In the genomic region with DNA sequence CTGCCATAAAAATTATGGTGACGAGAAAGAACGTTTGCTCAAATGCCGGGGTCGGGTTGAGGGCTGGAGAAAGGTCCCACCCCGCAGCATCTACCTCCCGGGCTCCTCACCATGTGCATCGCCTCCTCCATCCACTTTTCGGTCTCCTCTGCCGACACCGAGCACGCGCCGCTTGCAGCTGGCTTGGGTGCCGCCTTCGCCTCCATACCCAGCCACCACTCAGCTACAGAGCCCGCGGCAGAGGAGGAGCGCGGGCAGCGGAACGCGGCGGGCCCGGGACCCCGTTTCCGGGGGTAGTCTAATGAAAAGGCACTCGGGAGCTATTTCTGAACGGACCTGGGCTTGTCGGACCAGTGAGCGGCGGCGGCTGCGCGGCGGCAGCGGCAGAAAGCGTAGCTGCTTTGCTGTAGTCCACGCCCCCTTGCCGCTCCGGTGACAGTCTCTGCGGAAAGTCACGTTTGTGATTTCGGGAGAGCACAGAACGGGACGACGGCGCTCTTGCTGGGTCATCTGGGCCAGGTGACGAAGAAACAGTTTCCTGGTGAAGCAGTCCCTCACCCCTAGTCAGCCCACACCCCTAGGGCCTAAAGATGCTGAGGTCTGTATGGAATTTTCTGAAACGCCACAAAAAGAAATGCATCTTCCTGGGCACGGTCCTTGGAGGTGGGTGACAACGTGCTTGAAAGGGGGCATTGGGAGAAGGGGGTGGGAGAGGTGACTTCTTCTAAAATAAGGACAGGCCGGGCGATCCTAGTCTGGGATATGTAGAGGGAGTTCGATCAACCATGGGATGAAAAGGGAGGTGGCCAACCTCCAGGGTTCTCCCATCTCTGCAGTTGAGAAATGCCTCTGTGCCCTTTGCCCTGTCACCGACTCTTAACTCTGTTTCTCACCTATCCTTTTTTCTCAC, we compare ENCODE assay signal across 1 cellular context.
TF ChIP-seq lines count a peak whose summit lies in the region.

A gene (minus strand): TSS at position 243 of the 910 bp plus-strand sequence. CDS start 37 bp downstream, at position 206.
A gene with protein sequence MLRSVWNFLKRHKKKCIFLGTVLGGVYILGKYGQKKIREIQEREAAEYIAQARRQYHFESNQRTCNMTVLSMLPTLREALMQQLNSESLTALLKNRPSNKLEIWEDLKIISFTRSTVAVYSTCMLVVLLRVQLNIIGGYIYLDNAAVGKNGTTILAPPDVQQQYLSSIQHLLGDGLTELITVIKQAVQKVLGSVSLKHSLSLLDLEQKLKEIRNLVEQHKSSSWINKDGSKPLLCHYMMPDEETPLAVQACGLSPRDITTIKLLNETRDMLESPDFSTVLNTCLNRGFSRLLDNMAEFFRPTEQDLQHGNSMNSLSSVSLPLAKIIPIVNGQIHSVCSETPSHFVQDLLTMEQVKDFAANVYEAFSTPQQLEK (plus strand): TSS at position 353 of the 910 bp plus-strand sequence. CDS start 238 bp downstream, at position 591.

TF ChIP-seq in K562, 482 proteins besides CTCF, POLR2A, EP300 and RAD21 (continued from another document and continues in another):
- TF ChIP-seq, protein P1, sequence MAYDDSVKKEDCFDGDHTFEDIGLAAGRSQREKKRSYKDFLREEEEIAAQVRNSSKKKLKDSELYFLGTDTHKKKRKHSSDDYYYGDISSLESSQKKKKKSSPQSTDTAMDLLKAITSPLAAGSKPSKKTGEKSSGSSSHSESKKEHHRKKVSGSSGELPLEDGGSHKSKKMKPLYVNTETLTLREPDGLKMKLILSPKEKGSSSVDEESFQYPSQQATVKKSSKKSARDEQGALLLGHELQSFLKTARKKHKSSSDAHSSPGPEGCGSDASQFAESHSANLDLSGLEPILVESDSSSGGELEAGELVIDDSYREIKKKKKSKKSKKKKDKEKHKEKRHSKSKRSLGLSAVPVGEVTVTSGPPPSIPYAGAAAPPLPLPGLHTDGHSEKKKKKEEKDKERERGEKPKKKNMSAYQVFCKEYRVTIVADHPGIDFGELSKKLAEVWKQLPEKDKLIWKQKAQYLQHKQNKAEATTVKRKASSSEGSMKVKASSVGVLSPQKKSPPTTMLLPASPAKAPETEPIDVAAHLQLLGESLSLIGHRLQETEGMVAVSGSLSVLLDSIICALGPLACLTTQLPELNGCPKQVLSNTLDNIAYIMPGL (CRISPR knock-in tag; IDR thresholded peaks at IDR 0.05), result peak; percentile 88
- TF ChIP-seq, protein P2, sequence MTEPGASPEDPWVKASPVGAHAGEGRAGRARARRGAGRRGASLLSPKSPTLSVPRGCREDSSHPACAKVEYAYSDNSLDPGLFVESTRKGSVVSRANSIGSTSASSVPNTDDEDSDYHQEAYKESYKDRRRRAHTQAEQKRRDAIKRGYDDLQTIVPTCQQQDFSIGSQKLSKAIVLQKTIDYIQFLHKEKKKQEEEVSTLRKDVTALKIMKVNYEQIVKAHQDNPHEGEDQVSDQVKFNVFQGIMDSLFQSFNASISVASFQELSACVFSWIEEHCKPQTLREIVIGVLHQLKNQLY (CRISPR knock-in tag; conservative IDR thresholded peaks at IDR 0.05), result no peak
- TF ChIP-seq FUS (optimal IDR thresholded peaks at IDR 0.05; ENCODE audit: low read depth, low read length) (no peak), POLR2B (IDR thresholded peaks at IDR 0.05; ENCODE audit: low read depth, partially characterized antibody) (peak; percentile 80), GATAD2B (IDR thresholded peaks at IDR 0.05; ENCODE audit: borderline replicate concordance) (peak; percentile 66; the same call in 1 of the 2 replicates), FOXK2 (conservative IDR thresholded peaks at IDR 0.05 in 1 of 2, IDR thresholded peaks at IDR 0.05 in 1 of 2; ENCODE audit: low read depth in 2 of 2) (peak; percentile 85 to 89), HMGN3 (IDR thresholded peaks at IDR 0.05; ENCODE audit: borderline replicate concordance, extremely low read depth, insufficient read length, low read depth, low read length) (peak; percentile 98), SMAD4 (CRISPR knock-in tag; conservative IDR thresholded peaks at IDR 0.05) (peak; percentile 88), FOSL1 (tag; conservative IDR thresholded peaks at IDR 0.05) (peak; percentile 55; the same call in 1 of the 2 replicates), PCBP2 (IDR thresholded peaks at IDR 0.05; ENCODE audit: low read depth, low read length, poor library complexity, severe bottlenecking) (no peak), KHSRP (IDR thresholded peaks at IDR 0.05) (no peak), CC2D1A (IDR thresholded peaks at IDR 0.05) (peak; percentile 85), ZNF12 (CRISPR knock-in tag; IDR thresholded peaks at IDR 0.05) (peak; percentile 81), ZNF143 (CRISPR knock-in tag; IDR thresholded peaks at IDR 0.05) (0 out of 2 replicates have a peak, but pooled peaks have one; percentile 20), POLR2AphosphoS5 (IDR thresholded peaks at IDR 0.05; ENCODE audit: control insufficient read depth, insufficient read depth, low read depth, low read length) (peak; percentile 96), ZNF124 (CRISPR knock-in tag; IDR thresholded peaks at IDR 0.05) (no peak), FOXK1 (CRISPR knock-in tag; IDR thresholded peaks at IDR 0.05; ENCODE audit: borderline replicate concordance) (peak; percentile 67; the same call in 1 of the 2 replicates), EGR1 (conservative IDR thresholded peaks at IDR 0.05) (peak; percentile 47), KDM5B (IDR thresholded peaks at IDR 0.05; ENCODE audit: insufficient replicate concordance, low read depth, low read length) (peak; percentile 91), SMARCB1 (IDR thresholded peaks at IDR 0.05; ENCODE audit: insufficient read length, low read depth) (no peak), ZNF445 (CRISPR knock-in tag; IDR thresholded peaks at IDR 0.05; ENCODE audit: low read depth) (no peak), MYNN (IDR thresholded peaks at IDR 0.05) (peak; percentile 88), MYNN (CRISPR knock-in tag; IDR thresholded peaks at IDR 0.05) (no peak), RBM14 (IDR thresholded peaks at IDR 0.05; ENCODE audit: borderline replicate concordance, insufficient read depth, low read depth, low read length) (no peak)
- TF ChIP-seq, protein P3, sequence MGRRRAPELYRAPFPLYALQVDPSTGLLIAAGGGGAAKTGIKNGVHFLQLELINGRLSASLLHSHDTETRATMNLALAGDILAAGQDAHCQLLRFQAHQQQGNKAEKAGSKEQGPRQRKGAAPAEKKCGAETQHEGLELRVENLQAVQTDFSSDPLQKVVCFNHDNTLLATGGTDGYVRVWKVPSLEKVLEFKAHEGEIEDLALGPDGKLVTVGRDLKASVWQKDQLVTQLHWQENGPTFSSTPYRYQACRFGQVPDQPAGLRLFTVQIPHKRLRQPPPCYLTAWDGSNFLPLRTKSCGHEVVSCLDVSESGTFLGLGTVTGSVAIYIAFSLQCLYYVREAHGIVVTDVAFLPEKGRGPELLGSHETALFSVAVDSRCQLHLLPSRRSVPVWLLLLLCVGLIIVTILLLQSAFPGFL (CRISPR knock-in tag; IDR thresholded peaks at IDR 0.05), result no peak; the same call in 1 of the 2 replicates
- TF ChIP-seq, protein P4, sequence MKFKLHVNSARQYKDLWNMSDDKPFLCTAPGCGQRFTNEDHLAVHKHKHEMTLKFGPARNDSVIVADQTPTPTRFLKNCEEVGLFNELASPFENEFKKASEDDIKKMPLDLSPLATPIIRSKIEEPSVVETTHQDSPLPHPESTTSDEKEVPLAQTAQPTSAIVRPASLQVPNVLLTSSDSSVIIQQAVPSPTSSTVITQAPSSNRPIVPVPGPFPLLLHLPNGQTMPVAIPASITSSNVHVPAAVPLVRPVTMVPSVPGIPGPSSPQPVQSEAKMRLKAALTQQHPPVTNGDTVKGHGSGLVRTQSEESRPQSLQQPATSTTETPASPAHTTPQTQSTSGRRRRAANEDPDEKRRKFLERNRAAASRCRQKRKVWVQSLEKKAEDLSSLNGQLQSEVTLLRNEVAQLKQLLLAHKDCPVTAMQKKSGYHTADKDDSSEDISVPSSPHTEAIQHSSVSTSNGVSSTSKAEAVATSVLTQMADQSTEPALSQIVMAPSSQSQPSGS (CRISPR knock-in tag; IDR thresholded peaks at IDR 0.05), result no peak
- TF ChIP-seq, protein P5, sequence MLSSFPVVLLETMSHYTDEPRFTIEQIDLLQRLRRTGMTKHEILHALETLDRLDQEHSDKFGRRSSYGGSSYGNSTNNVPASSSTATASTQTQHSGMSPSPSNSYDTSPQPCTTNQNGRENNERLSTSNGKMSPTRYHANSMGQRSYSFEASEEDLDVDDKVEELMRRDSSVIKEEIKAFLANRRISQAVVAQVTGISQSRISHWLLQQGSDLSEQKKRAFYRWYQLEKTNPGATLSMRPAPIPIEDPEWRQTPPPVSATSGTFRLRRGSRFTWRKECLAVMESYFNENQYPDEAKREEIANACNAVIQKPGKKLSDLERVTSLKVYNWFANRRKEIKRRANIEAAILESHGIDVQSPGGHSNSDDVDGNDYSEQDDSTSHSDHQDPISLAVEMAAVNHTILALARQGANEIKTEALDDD (IDR thresholded peaks at IDR 0.05), result peak; percentile 11; the same call in 1 of the 2 replicates
- TF ChIP-seq, protein P6, sequence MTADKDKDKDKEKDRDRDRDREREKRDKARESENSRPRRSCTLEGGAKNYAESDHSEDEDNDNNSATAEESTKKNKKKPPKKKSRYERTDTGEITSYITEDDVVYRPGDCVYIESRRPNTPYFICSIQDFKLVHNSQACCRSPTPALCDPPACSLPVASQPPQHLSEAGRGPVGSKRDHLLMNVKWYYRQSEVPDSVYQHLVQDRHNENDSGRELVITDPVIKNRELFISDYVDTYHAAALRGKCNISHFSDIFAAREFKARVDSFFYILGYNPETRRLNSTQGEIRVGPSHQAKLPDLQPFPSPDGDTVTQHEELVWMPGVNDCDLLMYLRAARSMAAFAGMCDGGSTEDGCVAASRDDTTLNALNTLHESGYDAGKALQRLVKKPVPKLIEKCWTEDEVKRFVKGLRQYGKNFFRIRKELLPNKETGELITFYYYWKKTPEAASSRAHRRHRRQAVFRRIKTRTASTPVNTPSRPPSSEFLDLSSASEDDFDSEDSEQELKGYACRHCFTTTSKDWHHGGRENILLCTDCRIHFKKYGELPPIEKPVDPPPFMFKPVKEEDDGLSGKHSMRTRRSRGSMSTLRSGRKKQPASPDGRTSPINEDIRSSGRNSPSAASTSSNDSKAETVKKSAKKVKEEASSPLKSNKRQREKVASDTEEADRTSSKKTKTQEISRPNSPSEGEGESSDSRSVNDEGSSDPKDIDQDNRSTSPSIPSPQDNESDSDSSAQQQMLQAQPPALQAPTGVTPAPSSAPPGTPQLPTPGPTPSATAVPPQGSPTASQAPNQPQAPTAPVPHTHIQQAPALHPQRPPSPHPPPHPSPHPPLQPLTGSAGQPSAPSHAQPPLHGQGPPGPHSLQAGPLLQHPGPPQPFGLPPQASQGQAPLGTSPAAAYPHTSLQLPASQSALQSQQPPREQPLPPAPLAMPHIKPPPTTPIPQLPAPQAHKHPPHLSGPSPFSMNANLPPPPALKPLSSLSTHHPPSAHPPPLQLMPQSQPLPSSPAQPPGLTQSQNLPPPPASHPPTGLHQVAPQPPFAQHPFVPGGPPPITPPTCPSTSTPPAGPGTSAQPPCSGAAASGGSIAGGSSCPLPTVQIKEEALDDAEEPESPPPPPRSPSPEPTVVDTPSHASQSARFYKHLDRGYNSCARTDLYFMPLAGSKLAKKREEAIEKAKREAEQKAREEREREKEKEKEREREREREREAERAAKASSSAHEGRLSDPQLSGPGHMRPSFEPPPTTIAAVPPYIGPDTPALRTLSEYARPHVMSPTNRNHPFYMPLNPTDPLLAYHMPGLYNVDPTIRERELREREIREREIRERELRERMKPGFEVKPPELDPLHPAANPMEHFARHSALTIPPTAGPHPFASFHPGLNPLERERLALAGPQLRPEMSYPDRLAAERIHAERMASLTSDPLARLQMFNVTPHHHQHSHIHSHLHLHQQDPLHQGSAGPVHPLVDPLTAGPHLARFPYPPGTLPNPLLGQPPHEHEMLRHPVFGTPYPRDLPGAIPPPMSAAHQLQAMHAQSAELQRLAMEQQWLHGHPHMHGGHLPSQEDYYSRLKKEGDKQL (CRISPR knock-in tag; IDR thresholded peaks at IDR 0.05; ENCODE audit: borderline replicate concordance), result no peak
- TF ChIP-seq, protein P7, sequence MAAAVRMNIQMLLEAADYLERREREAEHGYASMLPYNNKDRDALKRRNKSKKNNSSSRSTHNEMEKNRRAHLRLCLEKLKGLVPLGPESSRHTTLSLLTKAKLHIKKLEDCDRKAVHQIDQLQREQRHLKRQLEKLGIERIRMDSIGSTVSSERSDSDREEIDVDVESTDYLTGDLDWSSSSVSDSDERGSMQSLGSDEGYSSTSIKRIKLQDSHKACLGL (CRISPR knock-in tag; IDR thresholded peaks at IDR 0.05; ENCODE audit: borderline replicate concordance, poor library complexity, severe bottlenecking), result peak; percentile 44
- TF ChIP-seq, protein P8, sequence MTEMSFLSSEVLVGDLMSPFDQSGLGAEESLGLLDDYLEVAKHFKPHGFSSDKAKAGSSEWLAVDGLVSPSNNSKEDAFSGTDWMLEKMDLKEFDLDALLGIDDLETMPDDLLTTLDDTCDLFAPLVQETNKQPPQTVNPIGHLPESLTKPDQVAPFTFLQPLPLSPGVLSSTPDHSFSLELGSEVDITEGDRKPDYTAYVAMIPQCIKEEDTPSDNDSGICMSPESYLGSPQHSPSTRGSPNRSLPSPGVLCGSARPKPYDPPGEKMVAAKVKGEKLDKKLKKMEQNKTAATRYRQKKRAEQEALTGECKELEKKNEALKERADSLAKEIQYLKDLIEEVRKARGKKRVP (CRISPR knock-in tag; IDR thresholded peaks at IDR 0.05), result peak; percentile 15; the same call in 1 of the 2 replicates
- TF ChIP-seq, protein P9, sequence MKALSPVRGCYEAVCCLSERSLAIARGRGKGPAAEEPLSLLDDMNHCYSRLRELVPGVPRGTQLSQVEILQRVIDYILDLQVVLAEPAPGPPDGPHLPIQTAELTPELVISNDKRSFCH (CRISPR knock-in tag; IDR thresholded peaks at IDR 0.05), result no peak
- TF ChIP-seq, protein P9 (tag; IDR thresholded peaks at IDR 0.05), result peak; percentile 93
- TF ChIP-seq, protein P10, sequence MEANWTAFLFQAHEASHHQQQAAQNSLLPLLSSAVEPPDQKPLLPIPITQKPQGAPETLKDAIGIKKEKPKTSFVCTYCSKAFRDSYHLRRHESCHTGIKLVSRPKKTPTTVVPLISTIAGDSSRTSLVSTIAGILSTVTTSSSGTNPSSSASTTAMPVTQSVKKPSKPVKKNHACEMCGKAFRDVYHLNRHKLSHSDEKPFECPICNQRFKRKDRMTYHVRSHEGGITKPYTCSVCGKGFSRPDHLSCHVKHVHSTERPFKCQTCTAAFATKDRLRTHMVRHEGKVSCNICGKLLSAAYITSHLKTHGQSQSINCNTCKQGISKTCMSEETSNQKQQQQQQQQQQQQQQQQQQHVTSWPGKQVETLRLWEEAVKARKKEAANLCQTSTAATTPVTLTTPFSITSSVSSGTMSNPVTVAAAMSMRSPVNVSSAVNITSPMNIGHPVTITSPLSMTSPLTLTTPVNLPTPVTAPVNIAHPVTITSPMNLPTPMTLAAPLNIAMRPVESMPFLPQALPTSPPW (CRISPR knock-in tag; IDR thresholded peaks at IDR 0.05), result peak; percentile 62
- TF ChIP-seq, protein P11, sequence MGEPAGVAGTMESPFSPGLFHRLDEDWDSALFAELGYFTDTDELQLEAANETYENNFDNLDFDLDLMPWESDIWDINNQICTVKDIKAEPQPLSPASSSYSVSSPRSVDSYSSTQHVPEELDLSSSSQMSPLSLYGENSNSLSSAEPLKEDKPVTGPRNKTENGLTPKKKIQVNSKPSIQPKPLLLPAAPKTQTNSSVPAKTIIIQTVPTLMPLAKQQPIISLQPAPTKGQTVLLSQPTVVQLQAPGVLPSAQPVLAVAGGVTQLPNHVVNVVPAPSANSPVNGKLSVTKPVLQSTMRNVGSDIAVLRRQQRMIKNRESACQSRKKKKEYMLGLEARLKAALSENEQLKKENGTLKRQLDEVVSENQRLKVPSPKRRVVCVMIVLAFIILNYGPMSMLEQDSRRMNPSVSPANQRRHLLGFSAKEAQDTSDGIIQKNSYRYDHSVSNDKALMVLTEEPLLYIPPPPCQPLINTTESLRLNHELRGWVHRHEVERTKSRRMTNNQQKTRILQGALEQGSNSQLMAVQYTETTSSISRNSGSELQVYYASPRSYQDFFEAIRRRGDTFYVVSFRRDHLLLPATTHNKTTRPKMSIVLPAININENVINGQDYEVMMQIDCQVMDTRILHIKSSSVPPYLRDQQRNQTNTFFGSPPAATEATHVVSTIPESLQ (CRISPR knock-in tag; IDR thresholded peaks at IDR 0.05), result peak; percentile 34; the same call in 1 of the 2 replicates
